13 cellular contexts compared by ENCODE assay signal in genomic region chr6:111789593-111789992, GRCh38.
DNase-seq lines count a peak whose midpoint lies in the region; ATAC-seq and TF ChIP-seq lines count a peak whose summit lies in the region.
"Had no signal": no experiment of that assay in that cellular context is flagged by ENCODE, and none has a peak within 500 bp of the region (broad histone marks: within the 10 kb centered on the region; RNA-seq: fewer than 3 reads in every experiment).

No MANE protein-coding gene starts in this region.

- TF ChIP-seq POLR2A in sigmoid colon (IDR thresholded peaks at IDR 0.05) = no peak

- no peak for DNase-seq in hepatocyte (ENCODE audit: low spot score)
- peak; percentile 75 for DNase-seq in sigmoid colon
- no peak for DNase-seq in NCI-H1105 treated with DMSO at 0.1 percent for 48 hours (lab: John Stamatoyannopoulos, UW)
- no peak for DNase-seq in NCI-H146 treated with DMSO at 0.1 percent for 48 hours (lab: John Stamatoyannopoulos, UW; ENCODE audit: unreplicated experiment)
- no peak for DNase-seq in H4 (ENCODE audit: low spot score)
- DNase-seq: BE2C, DMS53, NCI-H1436, PC-3, substantia nigra had no signal

- no peaks in the 10 kb centered on the region for H3K27me3 ChIP-seq in hepatocyte
- H3K27me3 ChIP-seq in sigmoid colon = no peaks in the 10 kb centered on the region
- H3K27me3 ChIP-seq: BE2C had no signal

- no peak overlapping the region for H3K4me2 ChIP-seq in hepatocyte

- intact Hi-C loops in sigmoid colon (cut with DNase I) = no loop called here

- POLR2A ChIA-PET in HEK293 (lab: Yijun Ruan, JAX) = interaction anchor here (0.5 to 1.2 kb wide), 4 partner anchors 8 to 85 kb away, joined by 3 to 8 read pairs (median 3); no protein-coding TSS in a partner anchor

- no peaks in the 10 kb centered on the region for H3K36me3 ChIP-seq in HEK293 (ENCODE audit: control insufficient read depth in 2 of 2, insufficient read depth in 1 of 2, low read length in 2 of 2)
- H3K36me3 ChIP-seq in hepatocyte (replicated peaks; ENCODE audit: insufficient read depth, low read depth) = no peaks in the 10 kb centered on the region
- H3K36me3 ChIP-seq in sigmoid colon = no peaks in the 10 kb centered on the region
- H3K36me3 ChIP-seq: BE2C had no signal

- H3K9me3 ChIP-seq in HEK293 (ENCODE audit: control insufficient read depth, insufficient read depth, low read depth, low read length) (no peaks in the 10 kb centered on the region), hepatocyte (ENCODE audit: low read depth) (no peaks in the 10 kb centered on the region), sigmoid colon (no peaks in the 10 kb centered on the region)
- H3K9me3 ChIP-seq: BE2C had no signal

- no peaks in the 10 kb centered on the region for H3K9me2 ChIP-seq in hepatocyte (replicated peaks; ENCODE audit: insufficient read depth)

- TF ChIP-seq CTCF in HEK293 (tag by site-specific recombination; IDR thresholded peaks at IDR 0.05) (no peak), hepatocyte (IDR thresholded peaks at IDR 0.05; ENCODE audit: poor library complexity) (no peak), sigmoid colon (IDR thresholded peaks at IDR 0.05) (no peak)

- H4K20me1 ChIP-seq in hepatocyte (ENCODE audit: insufficient read depth, poor library complexity, severe bottlenecking) = no peaks in the 10 kb centered on the region

- no peak for TF ChIP-seq EP300 in sigmoid colon (IDR thresholded peaks at IDR 0.05)

- WGBS in hepatocyte (ENCODE audit: low lambda C conversion rate, missing lambda C conversion rate) = 75% methylated on average over 4 of the region's 4 CpGs
- 82 to 85% methylated on average over 4 of the region's 4 CpGs for WGBS in sigmoid colon, 2 donors

- CTCF ChIA-PET in HEK293 (lab: Yijun Ruan, JAX) = interaction anchor here (0.6 to 1.1 kb wide), 3 partner anchors 10 to 290 kb away, joined by 3 to 5 read pairs (median 3); no protein-coding TSS in a partner anchor

- ATAC-seq in HG02884 (IDR thresholded peaks at IDR 0.05; ENCODE audit: unreplicated experiment) = no peak
- ATAC-seq: PC-3 had no signal

- peaks cover 11% of the 10 kb centered on the region for H3K79me2 ChIP-seq in hepatocyte

- H3K27ac ChIP-seq in HEK293 (ENCODE audit: extremely low read depth, low read depth, low read length) = no peak overlapping the region
- H3K27ac ChIP-seq in cingulate gyrus (ENCODE audit: low read depth, low read length) = peak overlapping the region; percentile 55
- H3K27ac ChIP-seq in hepatocyte = peak overlapping the region; percentile 16
- H3K27ac ChIP-seq in sigmoid colon = peak overlapping the region in 3 of 4 donors; percentile 20 to 48 (median 28)

- H3K4me1 ChIP-seq in HEK293 (ENCODE audit: control insufficient read depth, insufficient read depth, low read length) = peaks cover 4% of the 10 kb centered on the region
- peaks cover 7% of the 10 kb centered on the region for H3K4me1 ChIP-seq in hepatocyte (ENCODE audit: insufficient read depth)
- peaks cover 0 to 25% (median 12%) of the 10 kb centered on the region in 4 donors for H3K4me1 ChIP-seq in sigmoid colon

- H3K4me3 ChIP-seq in HEK293 (ENCODE audit: low read depth, low read length) (no peak overlapping the region), hepatocyte (no peak overlapping the region), sigmoid colon (no peak overlapping the region)

- H2AFZ ChIP-seq in hepatocyte = no peak overlapping the region

TF ChIP-seq in HEK293, 187 proteins besides CTCF, POLR2A, EP300 and RAD21:
- TF ChIP-seq ATF2 (tag by site-specific recombination; IDR thresholded peaks at IDR 0.05; ENCODE audit: low read depth) (no peak), GLI4 (tag by site-specific recombination; IDR thresholded peaks at IDR 0.05) (no peak), ZNF692 (tag by site-specific recombination; IDR thresholded peaks at IDR 0.05) (0 out of 2 replicates have a peak, but pooled peaks have one; percentile 25), ZNF629 (tag by site-specific recombination; IDR thresholded peaks at IDR 0.05) (no peak), ZNF626 (tag by site-specific recombination; IDR thresholded peaks at IDR 0.05) (no peak), TSHZ1 (tag by site-specific recombination; IDR thresholded peaks at IDR 0.05; ENCODE audit: borderline replicate concordance) (no peak), ZNF785 (tag by site-specific recombination; IDR thresholded peaks at IDR 0.05) (no peak), ZNF23 (tag by site-specific recombination; IDR thresholded peaks at IDR 0.05; ENCODE audit: borderline replicate concordance) (no peak)
